In the genomic region with DNA sequence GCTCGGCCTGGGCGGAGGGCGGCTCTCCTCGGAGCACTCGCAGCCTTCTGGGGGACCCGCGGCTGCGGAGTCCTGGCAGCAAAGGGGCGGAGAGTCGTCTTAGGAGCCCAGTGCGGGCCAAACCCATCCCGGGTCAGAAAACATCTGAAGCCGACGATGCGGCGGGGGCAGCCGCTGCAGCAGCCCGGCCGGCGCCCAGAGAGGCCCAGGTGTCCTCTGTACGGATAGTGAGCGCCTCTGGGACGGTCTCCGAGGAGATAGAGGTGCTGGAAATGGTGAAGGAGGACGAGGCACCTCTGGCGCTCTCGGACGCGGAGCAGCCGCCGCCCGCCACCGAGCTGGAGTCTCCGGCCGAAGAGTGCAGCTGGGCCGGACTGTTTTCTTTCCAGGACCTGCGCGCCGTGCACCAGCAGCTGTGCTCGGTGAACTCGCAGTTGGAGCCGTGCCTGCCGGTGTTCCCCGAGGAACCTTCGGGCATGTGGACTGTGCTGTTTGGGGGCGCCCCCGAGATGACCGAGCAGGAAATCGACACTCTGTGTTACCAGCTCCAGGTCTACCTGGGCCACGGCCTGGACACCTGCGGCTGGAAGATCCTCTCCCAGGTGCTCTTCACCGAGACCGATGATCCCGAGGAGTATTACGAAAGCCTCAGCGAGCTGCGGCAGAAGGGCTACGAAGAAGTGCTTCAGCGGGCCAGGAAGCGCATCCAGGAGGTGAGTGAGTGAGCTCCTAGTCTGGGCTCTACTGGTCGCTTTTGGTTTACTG, we compare ENCODE assay signal across 8 cellular contexts. TPM values are rescaled to one million over a fixed set of nuclear protein-coding genes. Genes with fewer than 3 reads are reported as not detected.
A peak's percentile ranks its signal among the peaks of the same experiment; 100 is the strongest.
DNase-seq lines count a peak whose midpoint lies in the region; ATAC-seq and TF ChIP-seq lines count a peak whose summit lies in the region.

No MANE protein-coding gene starts in this region.

- peaks cover 29% of the 10 kb centered on the region for H3K4me1 Mint-ChIP-seq in nephron progenitor cell

- H3K9me3 Mint-ChIP-seq in nephron progenitor cell = no peaks in the 10 kb centered on the region

- no peak for TF ChIP-seq CTCF in nephron progenitor cell (IDR thresholded peaks at IDR 0.05)
- no peak for TF ChIP-seq CTCF in tibial nerve (IDR thresholded peaks at IDR 0.05)

- H3K27me3 ChIP-seq in tibial nerve = no peaks in the 10 kb centered on the region

- H3K4me3 Mint-ChIP-seq in nephron progenitor cell = peak overlapping the region; percentile 85

- peak; percentile 40 for DNase-seq in NCI-H2029 (lab: John Stamatoyannopoulos, UW)
- DNase-seq in NCI-H2029 treated with DMSO at 0.1 percent for 48 hours (lab: John Stamatoyannopoulos, UW) = no peak
- DNase-seq in NOMO-1 (lab: John Stamatoyannopoulos, UW; ENCODE audit: unreplicated experiment in 2 of 2) = peak; percentile 7 to 48
- DNase-seq in activated T-helper 1 cell treated with Interleukin-2 at 50 U/mL for 16 hours (ENCODE audit: low read depth) = peak; percentile 9
- DNase-seq in fibroblast of peridontal ligament (ENCODE audit: extremely low read depth) = peak; percentile 27
- DNase-seq in nephron progenitor cell = peak; percentile 60
- DNase-seq in tibial nerve (ENCODE audit: low spot score in 2 of 2) = peak in 1 of 2 donors; percentile 18

- no peak overlapping the region for H3K27ac Mint-ChIP-seq in nephron progenitor cell

- no peaks in the 10 kb centered on the region for H3K36me3 ChIP-seq in tibial nerve

- peaks cover 57% of the 10 kb centered on the region for H3K27me3 Mint-ChIP-seq in nephron progenitor cell (ENCODE audit: low read depth, poor library complexity)

- TF ChIP-seq POLR2A in tibial nerve (IDR thresholded peaks at IDR 0.05) = no peak

- peak in 1 of 2 donors; percentile 23 for TF ChIP-seq EP300 in tibial nerve (IDR thresholded peaks at IDR 0.05)

- H3K9me3 ChIP-seq in tibial nerve = no peaks in the 10 kb centered on the region

- H3K4me3 ChIP-seq in tibial nerve = peak overlapping the region; percentile 79 to 94 (median 90)

- H3K36me3 Mint-ChIP-seq in nephron progenitor cell (ENCODE audit: low read depth) = no peaks in the 10 kb centered on the region

- peaks cover 0 to 47% (median 19%) of the 10 kb centered on the region in 4 donors for H3K4me1 ChIP-seq in tibial nerve

- H3K27ac ChIP-seq in tibial nerve = peak overlapping the region; percentile 90 to 99 (median 96)

- ATAC-seq in HG03025 (IDR thresholded peaks at IDR 0.05; ENCODE audit: low FRiP score, unreplicated experiment) = peak; percentile 19

- 0 to 1% methylated on average over 16 to 37 of the region's 61 CpGs for WGBS in tibial nerve, 2 donors

RNA-seq across cellular contexts. Expression of gene JMY, which starts 1.2 kb away (rescaled TPM):
- total RNA-seq in tibial nerve = 10 to 100 TPM; 14.7 to 25.7 (median 23.4) TPM
